24 cellular contexts compared by ENCODE assay signal in the genomic region with DNA sequence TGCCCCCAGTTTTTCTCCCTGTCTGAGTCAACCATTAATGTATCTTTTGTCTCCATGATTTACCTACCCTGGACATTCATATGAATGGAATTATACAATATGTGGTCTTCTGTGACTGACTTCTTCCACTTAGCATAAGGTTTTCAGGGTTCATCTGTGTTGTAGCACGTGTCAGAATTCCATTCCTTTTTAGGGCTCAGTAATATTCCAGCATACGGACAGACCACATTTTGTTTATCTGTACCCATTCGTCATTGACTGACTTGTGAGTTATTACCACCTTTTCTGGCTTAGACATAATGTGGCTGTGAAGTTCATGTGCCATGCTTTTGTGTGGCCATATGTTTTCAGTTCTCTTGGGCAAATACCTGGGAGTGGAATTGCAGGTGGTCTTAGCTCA. TPM values are rescaled to one million over a fixed set of nuclear protein-coding genes. Genes with fewer than 3 reads are reported as not detected.
A peak's percentile ranks its signal among the peaks of the same experiment; 100 is the strongest.
DNase-seq lines count a peak whose midpoint lies in the region; ATAC-seq and TF ChIP-seq lines count a peak whose summit lies in the region.
"Had no signal": no experiment of that assay in that cellular context is flagged by ENCODE, and none has a peak within 500 bp of the region (broad histone marks: within the 10 kb centered on the region; RNA-seq: fewer than 3 reads in every experiment).

No MANE protein-coding gene starts in this region.

- H3K9me3 Mint-ChIP-seq in glutamatergic neuron (ENCODE audit: unreplicated experiment) = no peaks in the 10 kb centered on the region
- H3K9me3 Mint-ChIP-seq: CD4-positive, alpha-beta T cell; CD8-positive, alpha-beta T cell had no signal

- TF ChIP-seq POLR2A in upper lobe of left lung (IDR thresholded peaks at IDR 0.05) = no peak

- ATAC-seq in upper lobe of left lung (ENCODE audit: low FRiP score in 2 of 2) (no peak), lower lobe of right lung (no peak), Right ventricle myocardium superior (ENCODE audit: poor library complexity) (no peak)
- ATAC-seq: A549; CD8-positive, alpha-beta T cell had no signal

- peaks cover 5% of the 10 kb centered on the region for H3K36me3 Mint-ChIP-seq in glutamatergic neuron (ENCODE audit: unreplicated experiment)
- H3K36me3 Mint-ChIP-seq: CD8-positive, alpha-beta T cell had no signal

- H3K27ac ChIP-seq in HEK293 (ENCODE audit: extremely low read depth, low read depth, low read length) = no peak overlapping the region
- H3K27ac ChIP-seq in upper lobe of left lung = peak overlapping the region in 3 of 4 donors; percentile 21 to 87 (median 40)
- no peak overlapping the region for H3K27ac ChIP-seq in lower lobe of right lung
- H3K27ac ChIP-seq: 22Rv1; A549; BLaER1 treated with 17β-estradiol and CSF1 and Interleukin-3, amounts not matched to agents 10 nM and 100 nM; C4-2B had no signal

- WGBS in upper lobe of left lung, 2 donors = 93 to 94% methylated on average over 3 of the region's 3 CpGs

- H3K27me3 Mint-ChIP-seq in glutamatergic neuron (ENCODE audit: unreplicated experiment) = peaks cover 9% of the 10 kb centered on the region

- H3K27me3 ChIP-seq in upper lobe of left lung (no peaks in the 10 kb centered on the region), lower lobe of right lung (ENCODE audit: low read depth) (no peaks in the 10 kb centered on the region), H7 (ENCODE audit: control insufficient read depth, insufficient read depth, low read length) (no peaks in the 10 kb centered on the region)

- peaks cover 50% of the 10 kb centered on the region for H3K4me1 Mint-ChIP-seq in glutamatergic neuron (ENCODE audit: low read depth, unreplicated experiment)
- H3K4me1 Mint-ChIP-seq: B cell had no signal

- peak overlapping the region; percentile 64 for H3K27ac Mint-ChIP-seq in glutamatergic neuron (ENCODE audit: unreplicated experiment)
- H3K27ac Mint-ChIP-seq: B cell; CD4-positive, alpha-beta T cell; CD8-positive, alpha-beta T cell had no signal

- POLR2A ChIA-PET in HEK293 (lab: Yijun Ruan, JAX) = no interaction called here

- intact Hi-C loops in lower lobe of right lung (cut with DNase I) = no loop called here
- intact Hi-C loops in Right ventricle myocardium superior (cut with DNase I) = no loop called here

- H3K9me3 ChIP-seq in HEK293 (ENCODE audit: control insufficient read depth, insufficient read depth, low read depth, low read length) = no peaks in the 10 kb centered on the region
- no peaks in the 10 kb centered on the region for H3K9me3 ChIP-seq in upper lobe of left lung
- H3K9me3 ChIP-seq in lower lobe of right lung = no peaks in the 10 kb centered on the region
- H3K9me3 ChIP-seq: A549; BLaER1 treated with 17β-estradiol and CSF1 and Interleukin-3, amounts not matched to agents 10 nM and 100 nM; Caco-2 had no signal

- peak; percentile 28 for DNase-seq in ELR (ENCODE audit: low read depth)
- DNase-seq in glutamatergic neuron = no peak
- no peak for DNase-seq in upper lobe of left lung
- DNase-seq in lower lobe of right lung = no peak
- DNase-seq in Right ventricle myocardium superior = no peak
- DNase-seq in H7 = no peak
- DNase-seq: AML-193; Caco-2; Calu3; CD4-positive, alpha-beta T cell; CD8-positive, alpha-beta T cell; DMS 273 treated with DMSO at 0.1 percent for 48 hours; DMS153; DMS53; DMS79; DND-41; EL; GF-D8 had no signal

- H3K4me3 Mint-ChIP-seq in glutamatergic neuron (ENCODE audit: unreplicated experiment) = no peak overlapping the region
- H3K4me3 Mint-ChIP-seq: B cell; CD4-positive, alpha-beta T cell; CD8-positive, alpha-beta T cell had no signal

- H3K36me3 ChIP-seq in HEK293 (ENCODE audit: control insufficient read depth in 2 of 2, insufficient read depth in 1 of 2, low read length in 2 of 2) (no peaks in the 10 kb centered on the region; a peak in 1 of 3 replicates), upper lobe of left lung (peaks cover 0 to 5% (median 0%) of the 10 kb centered on the region in 4 donors), lower lobe of right lung (no peaks in the 10 kb centered on the region), H7 (replicated peaks; ENCODE audit: control insufficient read depth, insufficient read depth, low read length) (no peaks in the 10 kb centered on the region; the same call in 1 of the 2 replicates)
- H3K36me3 ChIP-seq: BLaER1 treated with 17β-estradiol and CSF1 and Interleukin-3, amounts not matched to agents 10 nM and 100 nM had no signal

- H3K4me1 ChIP-seq in HEK293 (ENCODE audit: control insufficient read depth, insufficient read depth, low read length) (peaks cover 3% of the 10 kb centered on the region; the same call in 1 of the 2 replicates), upper lobe of left lung (peaks cover 20 to 52% (median 38%) of the 10 kb centered on the region in 4 donors), lower lobe of right lung (peaks cover 43% of the 10 kb centered on the region)
- H3K4me1 ChIP-seq: A549, Caco-2 had no signal

- no peak for TF ChIP-seq EP300 in upper lobe of left lung (IDR thresholded peaks at IDR 0.05)

- CTCF ChIA-PET in HEK293 (lab: Yijun Ruan, JAX) = no interaction called here

- TF ChIP-seq CTCF in HEK293 (tag by site-specific recombination; IDR thresholded peaks at IDR 0.05) (no peak), glutamatergic neuron (IDR thresholded peaks at IDR 0.05; ENCODE audit: partially characterized antibody, unreplicated experiment) (no peak), upper lobe of left lung (IDR thresholded peaks at IDR 0.05) (no peak), lower lobe of right lung (IDR thresholded peaks at IDR 0.05) (no peak)

- H3K4me3 ChIP-seq in HEK293 (ENCODE audit: low read depth, low read length) = no peak overlapping the region
- H3K4me3 ChIP-seq in upper lobe of left lung = no peak overlapping the region
- H3K4me3 ChIP-seq in lower lobe of right lung = no peak overlapping the region
- no peak overlapping the region for H3K4me3 ChIP-seq in H7 (ENCODE audit: insufficient read depth, low read depth, low read length)
- H3K4me3 ChIP-seq: A549; BLaER1 treated with 17β-estradiol and CSF1 and Interleukin-3, amounts not matched to agents 10 nM and 100 nM had no signal

TF ChIP-seq in HEK293, 187 proteins besides CTCF, POLR2A, EP300 and RAD21:
- peak; percentile 80 for TF ChIP-seq ZNF140 (tag by site-specific recombination; IDR thresholded peaks at IDR 0.05)
- TF ChIP-seq ZNF433 (tag by site-specific recombination; IDR thresholded peaks at IDR 0.05; ENCODE audit: low read depth) = no peak
- peak; percentile 94 for TF ChIP-seq ZNF146 (tag by site-specific recombination; IDR thresholded peaks at IDR 0.05)

RNA-seq across cellular contexts. Expression of gene TSPAN9, which starts 37.9 kb away (rescaled TPM):
- total RNA-seq in glutamatergic neuron (ENCODE audit: unreplicated experiment) = 142 TPM
- 10 to 100 TPM; 25.2 to 62.9 (median 44.2) TPM for total RNA-seq in upper lobe of left lung
- 61.1 TPM for total RNA-seq in lower lobe of right lung
- total RNA-seq in Right ventricle myocardium superior = 156 TPM
- 20.5 and 22.4 TPM in 2 replicates for total RNA-seq in H7 (2014; rRNA removed; shearing (Covaris generic))

Comparison
In these comparisons a context has a peak if more than half of its experiments do, and no peak if none do; other contexts are left out.
1. H3K27ac ChIP-seq: peak in upper lobe of left lung (3 of 4); none in HEK293 (single experiment) and lower lobe of right lung (single experiment).